ENCODE assay signal across 1 cellular context in genomic region chr12:108360487-108360886, GRCh38.
TF ChIP-seq lines count a peak whose summit lies in the region.

No MANE protein-coding gene starts in this region.

TF ChIP-seq in GM12878, 131 proteins besides CTCF, POLR2A, EP300 and RAD21 (continued from another document and continues in another):
- TF ChIP-seq ZNF687 (IDR thresholded peaks at IDR 0.05), result no peak
- no peak for TF ChIP-seq SIN3A (IDR thresholded peaks at IDR 0.05; ENCODE audit: low read depth, low read length)
- TF ChIP-seq POLR2AphosphoS5 (IDR thresholded peaks at IDR 0.05; ENCODE audit: low read length), result no peak
- no peak for TF ChIP-seq PBX3 (IDR thresholded peaks at IDR 0.05; ENCODE audit: insufficient replicate concordance, low read depth, low read length)
- no peak for TF ChIP-seq KDM1A (IDR thresholded peaks at IDR 0.05; ENCODE audit: borderline replicate concordance)
- TF ChIP-seq ZBTB4 (CRISPR knock-in tag; IDR thresholded peaks at IDR 0.05), result no peak
- TF ChIP-seq MAX (IDR thresholded peaks at IDR 0.05; ENCODE audit: low read depth, low read length), result no peak
- no peak for TF ChIP-seq CEBPB (IDR thresholded peaks at IDR 0.05; ENCODE audit: borderline replicate concordance in 1 of 2, low read depth in 2 of 2, low read length in 2 of 2)
- no peak for TF ChIP-seq ZNF24 (IDR thresholded peaks at IDR 0.05)
- TF ChIP-seq CBFB (IDR thresholded peaks at IDR 0.05; ENCODE audit: low read depth), result peak; percentile 91
- TF ChIP-seq MXI1 (IDR thresholded peaks at IDR 0.05; ENCODE audit: low read depth, low read length), result no peak
- TF ChIP-seq IRF4 (IDR thresholded peaks at IDR 0.05; ENCODE audit: low read depth, low read length), result peak; percentile 93
- no peak for TF ChIP-seq SP1 (IDR thresholded peaks at IDR 0.05; ENCODE audit: low read depth, low read length)
- TF ChIP-seq ATF3 (IDR thresholded peaks at IDR 0.05; ENCODE audit: borderline replicate concordance, extremely low read depth, low read depth, low read length), result no peak
- TF ChIP-seq ZBTB11 (CRISPR knock-in tag; IDR thresholded peaks at IDR 0.05), result no peak
- TF ChIP-seq NFYA (IDR thresholded peaks at IDR 0.05; ENCODE audit: borderline replicate concordance, low read depth, low read length), result no peak
- TF ChIP-seq BACH1 (IDR thresholded peaks at IDR 0.05; ENCODE audit: borderline replicate concordance), result no peak
- 0 out of 2 replicates have a peak, but pooled peaks have one; percentile 52 for TF ChIP-seq STAT3 (IDR thresholded peaks at IDR 0.05; ENCODE audit: low read depth, low read length)
- 0 out of 2 replicates have a peak, but pooled peaks have one; percentile 42 for TF ChIP-seq BMI1 (IDR thresholded peaks at IDR 0.05; ENCODE audit: borderline replicate concordance)
- TF ChIP-seq CREB1 (IDR thresholded peaks at IDR 0.05; ENCODE audit: low read depth), result peak; percentile 37; the same call in 1 of the 2 replicates
- TF ChIP-seq MYB (IDR thresholded peaks at IDR 0.05; ENCODE audit: borderline replicate concordance, low read depth, low read length), result no peak
- TF ChIP-seq SPI1 (IDR thresholded peaks at IDR 0.05; ENCODE audit: borderline replicate concordance, insufficient read depth, low read depth, low read length), result peak; percentile 52; the same call in 1 of the 2 replicates
- TF ChIP-seq IKZF2 (IDR thresholded peaks at IDR 0.05), result peak; percentile 89 to 95
- no peak for TF ChIP-seq RAD51 (IDR thresholded peaks at IDR 0.05)
- TF ChIP-seq E2F8 (IDR thresholded peaks at IDR 0.05; ENCODE audit: low read depth, partially characterized antibody), result no peak
- peak; percentile 96 for TF ChIP-seq BCL3 (IDR thresholded peaks at IDR 0.05; ENCODE audit: borderline replicate concordance, insufficient read depth, low read depth, low read length, poor library complexity, severe bottlenecking)
- no peak for TF ChIP-seq E2F4 (IDR thresholded peaks at IDR 0.05; ENCODE audit: low read depth, low read length)
- no peak for TF ChIP-seq REST (IDR thresholded peaks at IDR 0.05; ENCODE audit: low read depth, low read length)
- peak; percentile 98 for TF ChIP-seq EED (IDR thresholded peaks at IDR 0.05; ENCODE audit: low read depth)
- TF ChIP-seq HDAC2 (IDR thresholded peaks at IDR 0.05), result no peak
- TF ChIP-seq HDGF (IDR thresholded peaks at IDR 0.05), result no peak
